ENCODE assay signal across 8 cellular contexts in genomic region chr5:87268126-87268969, GRCh38. TPM values are rescaled to one million over a fixed set of nuclear protein-coding genes. Genes with fewer than 3 reads are reported as not detected.
DNase-seq lines count a peak whose midpoint lies in the region; ATAC-seq, FAIRE-seq and TF ChIP-seq lines count a peak whose summit lies in the region.

No MANE protein-coding gene starts in this region.

- H3K9me3 Mint-ChIP-seq in T-cell = no peaks in the 10 kb centered on the region

- peaks cover 24 to 47% (median 36%) of the 10 kb centered on the region in 3 donors for H3K4me1 Mint-ChIP-seq in T-cell

- intact Hi-C loops in prostate gland (cut with DNase I) = loop anchor here (5.0 kb wide), 1 partner anchor 144 kb away; the partner anchor contains the start of gene CCNH

- H3K27ac Mint-ChIP-seq in T-cell = peak overlapping the region; percentile 96

- peaks cover 3% of the 10 kb centered on the region for H3K36me3 Mint-ChIP-seq in T-cell

- H3K4me3 ChIP-seq in right atrium auricular region (peak overlapping the region; percentile 89 to 96), prostate gland (peak overlapping the region; percentile 92 to 96)

- POLR2A ChIA-PET in T-cell (lab: Charles Lee) = interaction anchor here (0.6 to 1.8 kb wide), 11 partner anchors 15 to 171 kb away, joined by 3 to 19 read pairs (median 5); no protein-coding TSS in a partner anchor

- FAIRE-seq in HTR-8/SVneo (lab: Jason Lieb, UNC) = peak; percentile 87
- no peak for FAIRE-seq in urothelium cell line (lab: Jason Lieb, UNC)

- H3K4me1 ChIP-seq in right atrium auricular region (peaks cover 0 to 17% of the 10 kb centered on the region in 2 donors), prostate gland (replicated peaks) (peaks cover 4% of the 10 kb centered on the region)

- peak overlapping the region; percentile 98 to 99 (median 99) for H3K4me3 Mint-ChIP-seq in T-cell

- H3K9me3 ChIP-seq in right atrium auricular region (no peaks in the 10 kb centered on the region), prostate gland (no peaks in the 10 kb centered on the region)

- H3K36me3 ChIP-seq in right atrium auricular region (no peaks in the 10 kb centered on the region), prostate gland (no peaks in the 10 kb centered on the region)

- peaks cover 0 to 2% of the 10 kb centered on the region in 2 donors for H3K27me3 Mint-ChIP-seq in T-cell

- ATAC-seq in GM21423 (IDR thresholded peaks at IDR 0.05; ENCODE audit: unreplicated experiment) = peak; percentile 47
- peak; percentile 72 to 74 (median 73) for ATAC-seq in T-cell (replicated peaks in 1 of 4)

- peak; percentile 56 for DNase-seq in EH (ENCODE audit: low read depth)
- DNase-seq in HTR-8/SVneo (ENCODE audit: insufficient read length, low spot score) = peak; percentile 33
- peak in 31 of 34 experiments; percentile 47 to 75 (median 63) for DNase-seq in T-cell
- DNase-seq in right atrium auricular region (ENCODE audit: low spot score) = no peak
- DNase-seq in prostate gland (ENCODE audit: low spot score) = peak; percentile 57
- peak; percentile 57 for DNase-seq in urothelium cell line (ENCODE audit: low spot score)

- H3K27me3 ChIP-seq in right atrium auricular region (no peaks in the 10 kb centered on the region), prostate gland (replicated peaks; ENCODE audit: insufficient read depth) (no peaks in the 10 kb centered on the region)

- CTCF ChIA-PET in T-cell (lab: Charles Lee) = interaction anchor here in 1 of 2 donors (1.1 to 2.5 kb wide), 4 partner anchors 16 to 143 kb away, joined by 3 to 9 read pairs (median 4); no protein-coding TSS in a partner anchor

- H3K27ac ChIP-seq in angular gyrus (ENCODE audit: low read depth, low read length) = peak overlapping the region; percentile 78
- peak overlapping the region; percentile 94 to 97 for H3K27ac ChIP-seq in right atrium auricular region
- peak overlapping the region; percentile 92 to 93 for H3K27ac ChIP-seq in prostate gland

- TF ChIP-seq POLR2A in prostate gland (IDR thresholded peaks at IDR 0.05) = peak; percentile 19

- WGBS in prostate gland = under 1% methylated on average over 34 of the region's 49 CpGs

- TF ChIP-seq CTCF in right atrium auricular region (IDR thresholded peaks at IDR 0.05) (no peak), prostate gland (IDR thresholded peaks at IDR 0.05) (no peak)

RNA-seq across cellular contexts. Expression of gene RASA1, which starts 0.7 kb away (rescaled TPM):
- total RNA-seq in T-cell (10 to 100 TPM; 23.9 to 32.5 (median 24.7) TPM), right atrium auricular region (10 to 100 TPM; 15.7 to 18.6 TPM), prostate gland (10 to 100 TPM; 22.2 to 36.8 TPM)
